1 cellular context compared by ENCODE assay signal in the genomic region with DNA sequence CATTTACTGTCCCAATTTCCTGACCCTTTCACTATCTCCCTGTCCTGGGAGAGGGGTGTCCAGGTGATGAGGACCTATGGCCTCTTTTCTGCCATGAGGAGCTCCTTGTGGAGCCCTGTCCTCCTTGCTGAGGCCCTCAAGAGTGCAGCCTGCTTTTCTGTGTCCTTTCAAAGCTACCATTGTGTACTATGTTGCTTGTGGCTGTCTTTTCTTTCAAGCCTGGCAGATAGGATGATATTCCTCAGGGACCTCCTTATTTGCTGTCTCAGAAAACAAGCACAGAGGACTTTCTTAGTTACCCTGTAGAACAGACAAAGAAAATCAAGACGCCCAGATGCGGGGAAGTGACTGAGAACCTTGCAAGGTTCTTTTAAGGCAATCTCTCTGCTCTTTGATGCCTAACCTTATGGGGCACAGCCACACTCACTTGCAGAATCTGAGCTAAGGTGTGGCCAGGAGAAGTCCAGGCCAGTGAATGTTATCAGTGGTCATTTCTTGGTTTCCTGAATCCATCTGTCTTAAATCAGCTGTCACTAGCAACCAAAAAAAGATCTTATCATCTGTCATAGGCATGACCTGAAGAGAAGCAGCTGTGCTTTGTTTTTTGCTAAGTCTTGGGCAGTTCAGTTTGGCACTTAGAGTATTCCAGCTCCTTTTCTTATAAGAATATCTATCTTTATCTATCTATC.
TF ChIP-seq lines count a peak whose summit lies in the region.

No MANE protein-coding gene starts in this region.

TF ChIP-seq in IMR-90, 13 proteins besides CTCF, POLR2A, EP300 and RAD21 (continued from another document):
- TF ChIP-seq, protein P1, sequence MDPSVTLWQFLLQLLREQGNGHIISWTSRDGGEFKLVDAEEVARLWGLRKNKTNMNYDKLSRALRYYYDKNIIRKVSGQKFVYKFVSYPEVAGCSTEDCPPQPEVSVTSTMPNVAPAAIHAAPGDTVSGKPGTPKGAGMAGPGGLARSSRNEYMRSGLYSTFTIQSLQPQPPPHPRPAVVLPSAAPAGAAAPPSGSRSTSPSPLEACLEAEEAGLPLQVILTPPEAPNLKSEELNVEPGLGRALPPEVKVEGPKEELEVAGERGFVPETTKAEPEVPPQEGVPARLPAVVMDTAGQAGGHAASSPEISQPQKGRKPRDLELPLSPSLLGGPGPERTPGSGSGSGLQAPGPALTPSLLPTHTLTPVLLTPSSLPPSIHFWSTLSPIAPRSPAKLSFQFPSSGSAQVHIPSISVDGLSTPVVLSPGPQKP (IDR thresholded peaks at IDR 0.05; ENCODE audit: borderline replicate concordance, low read depth, low read length), result no peak
- TF ChIP-seq MXI1 (IDR thresholded peaks at IDR 0.05; ENCODE audit: borderline replicate concordance, low read depth, low read length) (no peak), MAFK (IDR thresholded peaks at IDR 0.05; ENCODE audit: low read depth, low read length) (no peak), RFX5 (IDR thresholded peaks at IDR 0.05; ENCODE audit: low read depth, low read length) (no peak), CEBPB (IDR thresholded peaks at IDR 0.05; ENCODE audit: low read depth, low read length) (no peak), RCOR1 (IDR thresholded peaks at IDR 0.05; ENCODE audit: insufficient replicate concordance, low read length) (no peak), MAZ (IDR thresholded peaks at IDR 0.05; ENCODE audit: borderline replicate concordance, low read depth, low read length) (no peak), NFE2L2 (IDR thresholded peaks at IDR 0.05; ENCODE audit: low read depth, low read length) (no peak)
